7 cellular contexts compared by ENCODE assay signal in the genomic region with DNA sequence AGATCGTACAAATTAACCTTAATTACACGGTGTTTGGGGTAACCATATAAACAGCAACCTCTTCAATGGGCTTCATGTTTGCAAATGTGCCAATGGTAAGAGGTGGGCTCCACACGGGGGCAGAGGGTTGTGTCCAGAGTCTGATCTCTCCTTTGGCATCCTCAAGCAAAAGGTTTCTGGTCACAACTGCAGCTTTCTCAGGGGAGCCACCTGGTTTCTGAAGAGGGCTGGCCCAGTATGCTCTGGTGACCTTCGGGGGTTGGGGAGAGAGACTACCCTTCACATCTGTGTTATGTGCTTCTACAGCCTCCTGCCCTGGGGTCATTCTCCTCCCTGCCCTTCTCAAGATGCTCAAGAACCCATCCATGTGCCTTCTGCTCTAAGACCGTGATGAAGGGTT.
"Had no signal": no experiment of that assay in that cellular context is flagged by ENCODE, and none has a peak within 500 bp of the region (broad histone marks: within the 10 kb centered on the region; RNA-seq: fewer than 3 reads in every experiment).

No MANE protein-coding gene starts in this region.

- H3K27me3 Mint-ChIP-seq: IgD-negative memory B cell had no signal

- H3K4me3 ChIP-seq: GM23248, HAP-1 had no signal

- H3K9me3 ChIP-seq: HAP-1 had no signal

- DNase-seq: GM23248, GOT3, H7, HFFc6 had no signal

- H3K9me3 Mint-ChIP-seq: HFFc6 had no signal

- H3K4me3 Mint-ChIP-seq: HFFc6, IgD-negative memory B cell had no signal

- H3K4me1 ChIP-seq: HAP-1 had no signal

- H3K27ac ChIP-seq: GM23248, HL-60 had no signal

- H3K36me3 ChIP-seq: HAP-1 had no signal

- H3K4me1 Mint-ChIP-seq: IgD-negative memory B cell had no signal

- H3K27ac Mint-ChIP-seq: HFFc6, IgD-negative memory B cell had no signal

- H3K36me3 Mint-ChIP-seq: IgD-negative memory B cell had no signal
